19 cellular contexts compared by ENCODE assay signal in genomic region chr10:11647676-11648075, GRCh38.
"Had no signal": no experiment of that assay in that cellular context is flagged by ENCODE, and none has a peak within 500 bp of the region (broad histone marks: within the 10 kb centered on the region; RNA-seq: fewer than 3 reads in every experiment).

No MANE protein-coding gene starts in this region.

- H3K9me3 Mint-ChIP-seq: activated B cell treated with CpG ODN at 0.5 μM for 24 hours; activated CD4-positive, alpha-beta T cell treated with anti-CD3 and anti-CD28 coated beads, Interleukin-2, amount 10 ng/mL, durations not matched to agents 7 days and 5 days; activated naive CD4-positive, alpha-beta T cell treated with anti-CD3 and anti-CD28 coated beads for 36 hours; activated T-helper 17 cell treated with anti-CD3 and anti-CD28 coated beads, Interleukin-2, amount 50 U/mL, for 72 hours; effector memory CD8-positive, alpha-beta T cell; nephron progenitor cell; type B pancreatic cell had no signal

- H3K4me3 Mint-ChIP-seq: activated B cell treated with CpG ODN at 0.5 μM for 24 hours; activated CD4-positive, alpha-beta T cell treated with anti-CD3 and anti-CD28 coated beads, Interleukin-2, amount 10 ng/mL, durations not matched to agents 7 days and 5 days; activated naive CD4-positive, alpha-beta T cell treated with anti-CD3 and anti-CD28 coated beads for 36 hours; activated T-helper 17 cell treated with anti-CD3 and anti-CD28 coated beads, Interleukin-2, amount 50 U/mL, for 72 hours; effector memory CD8-positive, alpha-beta T cell; nephron progenitor cell; type B pancreatic cell had no signal

- H3K36me3 Mint-ChIP-seq: type B pancreatic cell had no signal

- H3K9me3 ChIP-seq: left lung, psoas muscle, suprapubic skin had no signal

- H3K36me3 ChIP-seq: left lung, suprapubic skin had no signal

- ATAC-seq: activated T-helper 17 cell treated with anti-CD3 and anti-CD28 coated beads, Interleukin-2, amount 50 U/mL, for 72 hours; effector memory CD8-positive, alpha-beta T cell; esophagus mucosa; left lung; psoas muscle had no signal

- H3K4me1 ChIP-seq: left lung, psoas muscle, suprapubic skin had no signal

- DNase-seq: activated B cell treated with CpG ODN at 0.5 μM for 24 hours; activated CD4-positive, alpha-beta T cell treated with anti-CD3 and anti-CD28 coated beads, Interleukin-2, amount 10 ng/mL, durations not matched to agents 7 days and 5 days; activated CD8-positive, alpha-beta memory T cell treated with anti-CD3 and anti-CD28 coated beads for 24 hours; activated naive CD4-positive, alpha-beta T cell treated with anti-CD3 and anti-CD28 coated beads for 36 hours; central memory CD4-positive, alpha-beta T cell; cortex of kidney; effector memory CD8-positive, alpha-beta T cell; head of caudate nucleus; left lung; nephron progenitor cell; psoas muscle; stimulated activated CD4-positive, alpha-beta T cell treated with anti-CD3 and anti-CD28 coated beads, Interleukin-12 subunit alpha, Interleukin-12 subunit beta, amount 100 ng/mL, for 4 hours; stimulated activated naive CD4-positive, alpha-beta T cell treated with Interleukin-2 at 50 U/mL for 16 hours had no signal

- H3K4me1 Mint-ChIP-seq: activated CD4-positive, alpha-beta T cell treated with anti-CD3 and anti-CD28 coated beads, Interleukin-2, amount 10 ng/mL, durations not matched to agents 7 days and 5 days; activated T-helper 17 cell treated with anti-CD3 and anti-CD28 coated beads, Interleukin-2, amount 50 U/mL, for 72 hours; nephron progenitor cell had no signal

- H3K27ac Mint-ChIP-seq: activated B cell treated with CpG ODN at 0.5 μM for 24 hours; activated CD4-positive, alpha-beta T cell treated with anti-CD3 and anti-CD28 coated beads, Interleukin-2, amount 10 ng/mL, durations not matched to agents 7 days and 5 days; activated naive CD4-positive, alpha-beta T cell treated with anti-CD3 and anti-CD28 coated beads for 36 hours; activated T-helper 17 cell treated with anti-CD3 and anti-CD28 coated beads, Interleukin-2, amount 50 U/mL, for 72 hours; effector memory CD8-positive, alpha-beta T cell; nephron progenitor cell; type B pancreatic cell had no signal

- H3K27me3 Mint-ChIP-seq: activated B cell treated with CpG ODN at 0.5 μM for 24 hours, type B pancreatic cell had no signal

- FAIRE-seq: astrocyte, TTC549 had no signal

- H3K27ac ChIP-seq: left lung, psoas muscle, suprapubic skin had no signal

- H3K4me3 ChIP-seq: left lung, psoas muscle, suprapubic skin had no signal

- H3K27me3 ChIP-seq: left lung had no signal
